In genomic region chr3:185517387-185517786, GRCh38 we compare ENCODE assay signal across 30 cellular contexts. TPM values are rescaled to one million over a fixed set of nuclear protein-coding genes. Genes with fewer than 3 reads are reported as not detected.
"Had no signal": no experiment of that assay in that cellular context is flagged by ENCODE, and none has a peak within 500 bp of the region (broad histone marks: within the 10 kb centered on the region; RNA-seq: fewer than 3 reads in every experiment).

No MANE protein-coding gene starts in this region.

- H3K36me3 ChIP-seq: brain microvascular endothelial cell, esophagus squamous epithelium, gastroesophageal sphincter, heart right ventricle, WERI-Rb-1 had no signal

- H3K9me3 ChIP-seq: esophagus squamous epithelium, gastroesophageal sphincter, heart right ventricle had no signal

- H3K4me3 ChIP-seq: esophagus squamous epithelium, gastroesophageal sphincter, heart right ventricle, hepatocyte had no signal

- DNase-seq: activated B cell treated with CpG ODN at 0.5 μM for 24 hours; activated CD4-positive, alpha-beta T cell treated with anti-CD3 and anti-CD28 coated beads for 48 hours; activated CD4-positive, alpha-beta T cell treated with anti-CD3 and anti-CD28 coated beads, Interleukin-2, amount 50 U/mL, for 1 hour; activated CD4-positive, alpha-beta T cell treated with anti-CD3 and anti-CD28 coated beads, Interleukin-2, amount 50 U/mL, for 48 hours; activated CD8-positive, alpha-beta memory T cell treated with anti-CD3 and anti-CD28 coated beads for 24 hours; activated CD8-positive, alpha-beta T cell treated with anti-CD3 and anti-CD28 coated beads for 36 hours; activated effector memory CD4-positive, alpha-beta T cell treated with Interleukin-2 at 50 U/mL for 16 hours; activated gamma-delta T cell treated with Interleukin-2 at 50 U/mL for 16 hours; activated naive CD4-positive, alpha-beta T cell treated with anti-CD3 and anti-CD28 coated beads, Interleukin-2, amount 50 U/mL, for 16 hours; activated naive CD4-positive, alpha-beta T cell treated with Interleukin-2 at 50 U/mL for 16 hours; activated T-cell treated with anti-CD3 and anti-CD28 coated beads, Interleukin-2, amount 50 U/mL, for 4 hours; amniotic stem cell; anterior cingulate cortex; brain microvascular endothelial cell; cortex of kidney; dermis blood vessel endothelial cell; effector CD8-positive, alpha-beta T cell; esophagus squamous epithelium; foreskin melanocyte; heart right ventricle; T1000; WERI-Rb-1 had no signal

- H3K27ac ChIP-seq: brain microvascular endothelial cell, epithelial cell of prostate, esophagus squamous epithelium, gastroesophageal sphincter, heart right ventricle, hepatocyte, WERI-Rb-1 had no signal

- H3K79me2 ChIP-seq: hepatocyte had no signal

- H2AFZ ChIP-seq: hepatocyte had no signal

- H3K27me3 ChIP-seq: hepatocyte had no signal

- ATAC-seq: activated CD4-positive, CD25-positive, alpha-beta regulatory T cell treated with anti-CD3 and anti-CD28 coated beads, Interleukin-2, amount 50 U/mL, for 24 hours; activated CD8-positive, alpha-beta T cell treated with anti-CD3 and anti-CD28 coated beads for 36 hours; activated T-cell treated with anti-CD3 and anti-CD28 coated beads, Interleukin-2, amount 50 U/mL, for 4 hours; activated T-helper 17 cell treated with anti-CD3 and anti-CD28 coated beads, Interleukin-2, amount 50 U/mL, for 72 hours; gastroesophageal sphincter; heart right ventricle had no signal

- H3K4me1 ChIP-seq: esophagus squamous epithelium, gastroesophageal sphincter had no signal

- H3K4me2 ChIP-seq: hepatocyte had no signal

RNA-seq across cellular contexts. Expression of gene LIPH, which starts 35.0 kb away (rescaled TPM):
- total RNA-seq: activated B cell treated with CpG ODN at 0.5 μM for 24 hours; activated CD8-positive, alpha-beta T cell treated with anti-CD3 and anti-CD28 coated beads for 36 hours; cerebellum; dermis blood vessel endothelial cell; endothelial cell of umbilical vein; fibroblast of lung had no signal
